13 cellular contexts compared by ENCODE assay signal in genomic region chr20:58659841-58660240, GRCh38. TPM values are rescaled to one million over a fixed set of nuclear protein-coding genes. Genes with fewer than 3 reads are reported as not detected.
DNase-seq lines count a peak whose midpoint lies in the region; ATAC-seq and TF ChIP-seq lines count a peak whose summit lies in the region.
"Had no signal": no experiment of that assay in that cellular context is flagged by ENCODE, and none has a peak within 500 bp of the region (broad histone marks: within the 10 kb centered on the region; RNA-seq: fewer than 3 reads in every experiment).

No MANE protein-coding gene starts in this region.

- H3K27me3 Mint-ChIP-seq in activated T-cell treated with anti-CD3 and anti-CD28 coated beads, Interleukin-2, amount 50 U/mL, for 72 hours (ENCODE audit: low read depth) = no peaks in the 10 kb centered on the region
- no peaks in the 10 kb centered on the region for H3K27me3 Mint-ChIP-seq in mesothelial cell of epicardium (ENCODE audit: low read depth)

- peaks cover 99% of the 10 kb centered on the region for H3K79me2 ChIP-seq in HCT116 (ENCODE audit: insufficient read depth, low read length)

- no peak overlapping the region; the same call in 1 of the 2 replicates for H3K4me2 ChIP-seq in HCT116 (ENCODE audit: low read length)

- H3K9ac ChIP-seq in HCT116 (ENCODE audit: low read length) = no peak overlapping the region

- BruUV-seq in HCT116 (replicated peaks; lab: Mats Ljungman, UMichigan) = no TSS peak

- TF ChIP-seq POLR2A in HCT116 (IDR thresholded peaks at IDR 0.05; ENCODE audit: borderline replicate concordance, extremely low read depth, insufficient read depth, insufficient read length) (no peak), vagina (IDR thresholded peaks at IDR 0.05) (no peak)

- H3K27me3 ChIP-seq in HCT116 (ENCODE audit: insufficient read depth, low read length) = no peaks in the 10 kb centered on the region
- no peaks in the 10 kb centered on the region for H3K27me3 ChIP-seq in vagina
- H3K27me3 ChIP-seq: MG63 had no signal

- H2AFZ ChIP-seq in HCT116 (ENCODE audit: low read depth, low read length, poor library complexity, severe bottlenecking) = no peak overlapping the region

- H3K4me1 ChIP-seq in HCT116 (ENCODE audit: control insufficient read depth in 1 of 2, insufficient read depth in 2 of 2, low read length in 2 of 2) = peaks cover 0 to 9% of the 10 kb centered on the region in 2 experiments; a peak in 1 of 4 replicates
- peaks cover 50% of the 10 kb centered on the region for H3K4me1 ChIP-seq in vagina

- peaks cover 3% of the 10 kb centered on the region; the same call in 1 of the 2 replicates for H4K20me1 ChIP-seq in HCT116 (ENCODE audit: insufficient read depth)

- H3K36me3 Mint-ChIP-seq in activated T-cell treated with anti-CD3 and anti-CD28 coated beads, Interleukin-2, amount 50 U/mL, for 72 hours (ENCODE audit: insufficient read depth in 2 of 2) = peaks cover 4 to 8% of the 10 kb centered on the region in 2 donors
- H3K36me3 Mint-ChIP-seq in mesothelial cell of epicardium = peaks cover 5% of the 10 kb centered on the region

- POLR2A ChIA-PET in HCT116 (lab: Charles Lee) = interaction anchor here (1.0 kb wide), 1 partner anchor 9 kb away, joined by 3 read pairs; the partner anchor contains the start of gene STX16

- no peaks in the 10 kb centered on the region for H3K9me3 Mint-ChIP-seq in activated T-cell treated with anti-CD3 and anti-CD28 coated beads, Interleukin-2, amount 50 U/mL, for 72 hours
- H3K9me3 Mint-ChIP-seq in mesothelial cell of epicardium = no peaks in the 10 kb centered on the region

- H3K4me1 Mint-ChIP-seq in activated T-cell treated with anti-CD3 and anti-CD28 coated beads, Interleukin-2, amount 50 U/mL, for 72 hours (ENCODE audit: low read depth) = peaks cover 83% of the 10 kb centered on the region
- peaks cover 51% of the 10 kb centered on the region for H3K4me1 Mint-ChIP-seq in mesothelial cell of epicardium

- peak overlapping the region; percentile 99 for H3K27ac Mint-ChIP-seq in activated T-cell treated with anti-CD3 and anti-CD28 coated beads, Interleukin-2, amount 50 U/mL, for 72 hours
- peak overlapping the region; percentile 18 for H3K27ac Mint-ChIP-seq in mesothelial cell of epicardium

- RAD21 ChIA-PET in HCT116 (lab: Charles Lee; ENCODE audit: low non-redundant PET in 1 of 2, low total read pairs in 2 of 2, uncharacterized antibody in 2 of 2, unreplicated experiment in 2 of 2) = no interaction called here

- no peaks in the 10 kb centered on the region for H3K9me2 ChIP-seq in HCT116 (ENCODE audit: insufficient read depth)

- ATAC-seq in HCT116 (peak; percentile 49; the same call in 1 of the 2 replicates), HG03571 (IDR thresholded peaks at IDR 0.05; ENCODE audit: unreplicated experiment) (no peak)
- ATAC-seq in activated T-cell treated with anti-CD3 and anti-CD28 coated beads, Interleukin-2, amount 50 U/mL, for 72 hours (replicated peaks in 1 of 2) = peak; percentile 38 to 47

- CTCF ChIA-PET in HCT116 (lab: Charles Lee) = interaction anchor here (1.0 kb wide), 1 partner anchor 179 kb away, joined by 4 read pairs; no protein-coding TSS in a partner anchor

- no peak overlapping the region for H3K27ac ChIP-seq in HCT116 (ENCODE audit: low read depth, low read length)
- no peak overlapping the region for H3K27ac ChIP-seq in vagina
- H3K27ac ChIP-seq: WERI-Rb-1 had no signal

- DNase-seq in NCI-H1417 (lab: John Stamatoyannopoulos, UW) = peak in 2 of 3 experiments; percentile 28 to 58
- DNase-seq in NCI-H1417 treated with DMSO at 0.1 percent for 48 hours (lab: John Stamatoyannopoulos, UW) = no peak
- DNase-seq in HCT116 (ENCODE audit: low read depth, low spot score) = no peak
- DNase-seq in activated T-cell treated with anti-CD3 and anti-CD28 coated beads, Interleukin-2, amount 50 U/mL, for 72 hours = no peak
- DNase-seq in mesothelial cell of epicardium (ENCODE audit: low spot score in 2 of 2, unreplicated experiment in 2 of 2) = no peak
- DNase-seq in vagina (ENCODE audit: extremely low spot score in 2 of 2) = no peak
- no peak for DNase-seq in GM10266 (ENCODE audit: extremely low spot score)
- DNase-seq: amniotic stem cell, GF-D8, MG63, occipital lobe, WERI-Rb-1 had no signal

- H3K9me3 ChIP-seq in HCT116 (ENCODE audit: control insufficient read depth in 1 of 2, insufficient read depth in 1 of 2, low read depth in 1 of 2, low read length in 2 of 2) (no peaks in the 10 kb centered on the region), vagina (no peaks in the 10 kb centered on the region)
- H3K9me3 ChIP-seq: MG63 had no signal

- H3K4me3 ChIP-seq in HCT116 (replicated peaks in 1 of 2; ENCODE audit: low read depth in 1 of 2, low read length in 2 of 2) (no peak overlapping the region), vagina (no peak overlapping the region)
- H3K4me3 ChIP-seq: MG63 had no signal

- TF ChIP-seq RAD21 in HCT116 (IDR thresholded peaks at IDR 0.05; ENCODE audit: low read depth) = no peak

- H3K36me3 ChIP-seq in HCT116 (ENCODE audit: control insufficient read depth in 1 of 2, insufficient read depth in 2 of 2, low read length in 2 of 2) (peaks cover 7 to 20% of the 10 kb centered on the region in 2 experiments; a peak in 3 of 4 replicates), vagina (no peaks in the 10 kb centered on the region)

- TF ChIP-seq CTCF in HCT116 (IDR thresholded peaks at IDR 0.05 in 2 of 3, conservative IDR thresholded peaks at IDR 0.05 in 1 of 3; ENCODE audit: borderline replicate concordance in 1 of 3, insufficient read depth in 1 of 3, low read depth in 2 of 3, low read length in 2 of 3) = no peak
- TF ChIP-seq CTCF in mesothelial cell of epicardium (IDR thresholded peaks at IDR 0.05; ENCODE audit: unreplicated experiment) = no peak
- no peak for TF ChIP-seq CTCF in vagina (IDR thresholded peaks at IDR 0.05)
- no peak for TF ChIP-seq CTCF in GM10266 (IDR thresholded peaks at IDR 0.05; ENCODE audit: control insufficient read depth, insufficient read depth, low read depth, missing control alignments)

- H3K4me3 Mint-ChIP-seq in activated T-cell treated with anti-CD3 and anti-CD28 coated beads, Interleukin-2, amount 50 U/mL, for 72 hours = peak overlapping the region; percentile 71 to 88
- H3K4me3 Mint-ChIP-seq in mesothelial cell of epicardium = no peak overlapping the region

- intact Hi-C loops in HCT116 (cut with micrococcal nuclease) (loop anchor here (10.0 kb wide), 2 partner anchors 225 to 395 kb away; no protein-coding TSS in a partner anchor), vagina (cut with DNase I) (no loop called here)

TF ChIP-seq in HCT116, 20 proteins besides CTCF, POLR2A, EP300 and RAD21:
- no peak for TF ChIP-seq SIN3A (IDR thresholded peaks at IDR 0.05; ENCODE audit: low read depth)
- TF ChIP-seq EGR1 (IDR thresholded peaks at IDR 0.05; ENCODE audit: low read depth) = no peak
- no peak for TF ChIP-seq EZH2phosphoT487 (IDR thresholded peaks at IDR 0.05; ENCODE audit: borderline replicate concordance)
- TF ChIP-seq ELF1 (IDR thresholded peaks at IDR 0.05; ENCODE audit: borderline replicate concordance, low read depth) = 0 out of 2 replicates have a peak, but pooled peaks have one; percentile 17
- TF ChIP-seq, protein P1, sequence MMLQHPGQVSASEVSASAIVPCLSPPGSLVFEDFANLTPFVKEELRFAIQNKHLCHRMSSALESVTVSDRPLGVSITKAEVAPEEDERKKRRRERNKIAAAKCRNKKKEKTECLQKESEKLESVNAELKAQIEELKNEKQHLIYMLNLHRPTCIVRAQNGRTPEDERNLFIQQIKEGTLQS (IDR thresholded peaks at IDR 0.05) = no peak
- no peak for TF ChIP-seq CEBPB (IDR thresholded peaks at IDR 0.05; ENCODE audit: low read depth)
- TF ChIP-seq SRF (IDR thresholded peaks at IDR 0.05; ENCODE audit: low read depth) = no peak

RNA-seq across cellular contexts. Expression of gene STX16, which starts 8.8 kb away (rescaled TPM):
- 55.1 TPM for total RNA-seq in HCT116 (2021; ENCODE audit: unreplicated experiment)
- 48.5 and 50.3 TPM in 2 replicates for polyA plus RNA-seq in HCT116 (2012)
- 100 to 1,000 TPM; 153 to 154 TPM for total RNA-seq in activated T-cell treated with anti-CD3 and anti-CD28 coated beads, Interleukin-2, amount 50 U/mL, for 72 hours
- total RNA-seq in mesothelial cell of epicardium = 85.9 to 87.5 TPM (median 86.1 TPM) in 3 replicates
- total RNA-seq in vagina = 49.4 TPM

RNA-seq across cellular contexts. Expression of gene NPEPL1, which starts 32.8 kb away (rescaled TPM):
- total RNA-seq in HCT116 (2021; ENCODE audit: unreplicated experiment) = 16.6 TPM
- 18.5 and 19.7 TPM in 2 replicates for polyA plus RNA-seq in HCT116 (2012)
- 10 to 100 TPM; 25.7 to 29.0 TPM for total RNA-seq in activated T-cell treated with anti-CD3 and anti-CD28 coated beads, Interleukin-2, amount 50 U/mL, for 72 hours
- total RNA-seq in mesothelial cell of epicardium = 65.8 to 71.5 TPM (median 69.6 TPM) in 3 replicates
- total RNA-seq in vagina = 25.5 TPM

Comparison
In these comparisons a context has a peak if more than half of its experiments do, and no peak if none do; other contexts are left out.
1. DNase-seq: peak in NCI-H1417 (2 of 3); none in NCI-H1417 treated with DMSO at 0.1 percent for 48 hours (single experiment), HCT116 (single experiment), activated T-cell treated with anti-CD3 and anti-CD28 coated beads, Interleukin-2, amount 50 U/mL, for 72 hours (0 of 2), mesothelial cell of epicardium (0 of 2), vagina (0 of 2) and GM10266 (single experiment).